1 cellular context compared by ENCODE assay signal in the genomic region with DNA sequence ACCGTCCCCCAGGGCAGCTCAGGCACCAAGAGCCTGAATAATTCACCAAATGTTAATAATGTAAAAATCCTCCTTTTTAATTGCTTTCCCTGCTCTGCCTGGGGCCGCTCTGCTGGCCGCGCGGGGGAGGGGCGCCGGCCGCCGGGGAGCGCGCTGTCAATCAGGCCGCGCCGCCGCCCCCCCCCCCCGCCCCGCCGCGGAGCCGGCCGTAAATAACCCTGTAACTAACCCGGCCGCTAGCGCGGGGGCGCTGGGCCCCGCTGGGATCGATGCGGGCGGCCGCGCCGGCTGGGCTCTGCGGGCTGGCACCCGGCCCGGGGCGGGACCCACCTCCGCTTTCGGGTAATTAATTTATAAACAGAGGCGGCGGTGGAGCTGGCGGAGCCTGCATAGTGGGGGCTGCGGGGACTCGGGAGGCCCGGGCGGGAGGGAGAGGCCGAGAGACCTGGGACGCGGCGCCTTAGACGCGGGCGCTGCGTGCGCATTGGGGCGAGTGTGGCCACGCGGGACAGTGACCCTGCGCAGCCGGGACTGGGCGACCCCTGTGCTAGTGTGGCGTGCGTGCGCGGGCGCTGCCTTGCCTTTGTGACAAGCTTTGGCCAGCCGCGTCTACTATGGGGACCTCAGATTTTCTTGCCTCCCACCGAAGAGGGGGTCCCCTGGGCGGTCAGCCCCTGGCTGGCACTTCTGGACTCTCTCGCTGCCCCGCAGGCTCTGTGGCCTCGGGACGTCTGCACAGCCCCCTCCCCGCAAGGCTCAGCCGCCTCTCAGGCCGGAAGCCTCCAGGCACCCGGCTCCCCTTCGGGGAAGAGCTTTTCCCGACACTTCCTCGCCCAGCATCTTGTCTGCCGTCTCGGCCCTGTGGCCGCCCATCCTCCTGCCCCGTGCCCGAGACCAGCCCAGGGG.
TF ChIP-seq lines count a peak whose summit lies in the region.

No MANE protein-coding gene starts in this region.

TF ChIP-seq in K562, 482 proteins besides CTCF, POLR2A, EP300 and RAD21 (continued from another document and continues in another):
- 0 out of 6 replicates have a peak, but pooled peaks of 1 of the 3 experiments have one; percentile 38 for TF ChIP-seq ZBTB11 (CRISPR knock-in tag; IDR thresholded peaks at IDR 0.05)
- 0 out of 2 replicates have a peak, but pooled peaks have one; percentile 49 for TF ChIP-seq MEF2A (IDR thresholded peaks at IDR 0.05; ENCODE audit: control insufficient read depth, low read depth, low read length)
- TF ChIP-seq PHB (CRISPR knock-in tag; IDR thresholded peaks at IDR 0.05): no peak
- TF ChIP-seq BDP1 (IDR thresholded peaks at IDR 0.05; ENCODE audit: insufficient read depth, insufficient read length): no peak
- peak; percentile 54; the same call in 1 of the 2 replicates for TF ChIP-seq GATAD2A (IDR thresholded peaks at IDR 0.05)
- TF ChIP-seq FIP1L1 (IDR thresholded peaks at IDR 0.05; ENCODE audit: low read depth, low read length, poor library complexity, severe bottlenecking): no peak
- no peak for TF ChIP-seq FOXJ2 (tag; IDR thresholded peaks at IDR 0.05)
- TF ChIP-seq MAFK (IDR thresholded peaks at IDR 0.05; ENCODE audit: low read length): no peak
- peak; percentile 47 to 48; a peak in 2 of 4 replicates for TF ChIP-seq UBTF (IDR thresholded peaks at IDR 0.05; ENCODE audit: borderline replicate concordance in 1 of 2, low read depth in 2 of 2, low read length in 2 of 2)
- no peak for TF ChIP-seq ZNF717 (CRISPR knock-in tag; IDR thresholded peaks at IDR 0.05)
- peak; percentile 91 for TF ChIP-seq PKNOX1 (IDR thresholded peaks at IDR 0.05)
- no peak for TF ChIP-seq ZNF3 (CRISPR knock-in tag; IDR thresholded peaks at IDR 0.05)
- TF ChIP-seq, protein P1, sequence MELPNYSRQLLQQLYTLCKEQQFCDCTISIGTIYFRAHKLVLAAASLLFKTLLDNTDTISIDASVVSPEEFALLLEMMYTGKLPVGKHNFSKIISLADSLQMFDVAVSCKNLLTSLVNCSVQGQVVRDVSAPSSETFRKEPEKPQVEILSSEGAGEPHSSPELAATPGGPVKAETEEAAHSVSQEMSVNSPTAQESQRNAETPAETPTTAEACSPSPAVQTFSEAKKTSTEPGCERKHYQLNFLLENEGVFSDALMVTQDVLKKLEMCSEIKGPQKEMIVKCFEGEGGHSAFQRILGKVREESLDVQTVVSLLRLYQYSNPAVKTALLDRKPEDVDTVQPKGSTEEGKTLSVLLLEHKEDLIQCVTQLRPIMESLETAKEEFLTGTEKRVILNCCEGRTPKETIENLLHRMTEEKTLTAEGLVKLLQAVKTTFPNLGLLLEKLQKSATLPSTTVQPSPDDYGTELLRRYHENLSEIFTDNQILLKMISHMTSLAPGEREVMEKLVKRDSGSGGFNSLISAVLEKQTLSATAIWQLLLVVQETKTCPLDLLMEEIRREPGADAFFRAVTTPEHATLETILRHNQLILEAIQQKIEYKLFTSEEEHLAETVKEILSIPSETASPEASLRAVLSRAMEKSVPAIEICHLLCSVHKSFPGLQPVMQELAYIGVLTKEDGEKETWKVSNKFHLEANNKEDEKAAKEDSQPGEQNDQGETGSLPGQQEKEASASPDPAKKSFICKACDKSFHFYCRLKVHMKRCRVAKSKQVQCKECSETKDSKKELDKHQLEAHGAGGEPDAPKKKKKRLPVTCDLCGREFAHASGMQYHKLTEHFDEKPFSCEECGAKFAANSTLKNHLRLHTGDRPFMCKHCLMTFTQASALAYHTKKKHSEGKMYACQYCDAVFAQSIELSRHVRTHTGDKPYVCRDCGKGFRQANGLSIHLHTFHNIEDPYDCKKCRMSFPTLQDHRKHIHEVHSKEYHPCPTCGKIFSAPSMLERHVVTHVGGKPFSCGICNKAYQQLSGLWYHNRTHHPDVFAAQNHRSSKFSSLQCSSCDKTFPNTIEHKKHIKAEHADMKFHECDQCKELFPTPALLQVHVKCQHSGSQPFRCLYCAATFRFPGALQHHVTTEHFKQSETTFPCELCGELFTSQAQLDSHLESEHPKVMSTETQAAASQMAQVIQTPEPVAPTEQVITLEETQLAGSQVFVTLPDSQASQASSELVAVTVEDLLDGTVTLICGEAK (IDR thresholded peaks at IDR 0.05): no peak
- TF ChIP-seq, protein P1 (CRISPR knock-in tag; IDR thresholded peaks at IDR 0.05): no peak
- no peak for TF ChIP-seq ZNF764 (CRISPR knock-in tag; IDR thresholded peaks at IDR 0.05; ENCODE audit: low read depth)
- TF ChIP-seq DPF2 (IDR thresholded peaks at IDR 0.05): 0 out of 2 replicates have a peak, but pooled peaks have one; percentile 10
- peak; percentile 62 for TF ChIP-seq RB1 (IDR thresholded peaks at IDR 0.05; ENCODE audit: low read depth)
- TF ChIP-seq ZBTB8A (IDR thresholded peaks at IDR 0.05; ENCODE audit: partially characterized antibody): no peak
- TF ChIP-seq, protein P2, sequence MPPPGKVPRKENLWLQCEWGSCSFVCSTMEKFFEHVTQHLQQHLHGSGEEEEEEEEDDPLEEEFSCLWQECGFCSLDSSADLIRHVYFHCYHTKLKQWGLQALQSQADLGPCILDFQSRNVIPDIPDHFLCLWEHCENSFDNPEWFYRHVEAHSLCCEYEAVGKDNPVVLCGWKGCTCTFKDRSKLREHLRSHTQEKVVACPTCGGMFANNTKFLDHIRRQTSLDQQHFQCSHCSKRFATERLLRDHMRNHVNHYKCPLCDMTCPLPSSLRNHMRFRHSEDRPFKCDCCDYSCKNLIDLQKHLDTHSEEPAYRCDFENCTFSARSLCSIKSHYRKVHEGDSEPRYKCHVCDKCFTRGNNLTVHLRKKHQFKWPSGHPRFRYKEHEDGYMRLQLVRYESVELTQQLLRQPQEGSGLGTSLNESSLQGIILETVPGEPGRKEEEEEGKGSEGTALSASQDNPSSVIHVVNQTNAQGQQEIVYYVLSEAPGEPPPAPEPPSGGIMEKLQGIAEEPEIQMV (tag; conservative IDR thresholded peaks at IDR 0.05; ENCODE audit: low read depth): no peak
- TF ChIP-seq SAFB (IDR thresholded peaks at IDR 0.05; ENCODE audit: borderline replicate concordance, low read depth, low read length): peak; percentile 95
- no peak for TF ChIP-seq ARNT (IDR thresholded peaks at IDR 0.05)
- TF ChIP-seq SMAD4 (CRISPR knock-in tag; conservative IDR thresholded peaks at IDR 0.05): peak; percentile 88
- no peak for TF ChIP-seq NFRKB (IDR thresholded peaks at IDR 0.05; ENCODE audit: low read depth)
- TF ChIP-seq SAFB2 (IDR thresholded peaks at IDR 0.05; ENCODE audit: borderline replicate concordance, low read depth, low read length, severe bottlenecking): no peak
- TF ChIP-seq KDM2B (CRISPR knock-in tag; IDR thresholded peaks at IDR 0.05): peak; percentile 69; the same call in 1 of the 2 replicates
- no peak for TF ChIP-seq ZC3H8 (IDR thresholded peaks at IDR 0.05)
- no peak for TF ChIP-seq ETS2 (tag; IDR thresholded peaks at IDR 0.05; ENCODE audit: borderline replicate concordance, poor library complexity, severe bottlenecking)
- TF ChIP-seq, protein P3, sequence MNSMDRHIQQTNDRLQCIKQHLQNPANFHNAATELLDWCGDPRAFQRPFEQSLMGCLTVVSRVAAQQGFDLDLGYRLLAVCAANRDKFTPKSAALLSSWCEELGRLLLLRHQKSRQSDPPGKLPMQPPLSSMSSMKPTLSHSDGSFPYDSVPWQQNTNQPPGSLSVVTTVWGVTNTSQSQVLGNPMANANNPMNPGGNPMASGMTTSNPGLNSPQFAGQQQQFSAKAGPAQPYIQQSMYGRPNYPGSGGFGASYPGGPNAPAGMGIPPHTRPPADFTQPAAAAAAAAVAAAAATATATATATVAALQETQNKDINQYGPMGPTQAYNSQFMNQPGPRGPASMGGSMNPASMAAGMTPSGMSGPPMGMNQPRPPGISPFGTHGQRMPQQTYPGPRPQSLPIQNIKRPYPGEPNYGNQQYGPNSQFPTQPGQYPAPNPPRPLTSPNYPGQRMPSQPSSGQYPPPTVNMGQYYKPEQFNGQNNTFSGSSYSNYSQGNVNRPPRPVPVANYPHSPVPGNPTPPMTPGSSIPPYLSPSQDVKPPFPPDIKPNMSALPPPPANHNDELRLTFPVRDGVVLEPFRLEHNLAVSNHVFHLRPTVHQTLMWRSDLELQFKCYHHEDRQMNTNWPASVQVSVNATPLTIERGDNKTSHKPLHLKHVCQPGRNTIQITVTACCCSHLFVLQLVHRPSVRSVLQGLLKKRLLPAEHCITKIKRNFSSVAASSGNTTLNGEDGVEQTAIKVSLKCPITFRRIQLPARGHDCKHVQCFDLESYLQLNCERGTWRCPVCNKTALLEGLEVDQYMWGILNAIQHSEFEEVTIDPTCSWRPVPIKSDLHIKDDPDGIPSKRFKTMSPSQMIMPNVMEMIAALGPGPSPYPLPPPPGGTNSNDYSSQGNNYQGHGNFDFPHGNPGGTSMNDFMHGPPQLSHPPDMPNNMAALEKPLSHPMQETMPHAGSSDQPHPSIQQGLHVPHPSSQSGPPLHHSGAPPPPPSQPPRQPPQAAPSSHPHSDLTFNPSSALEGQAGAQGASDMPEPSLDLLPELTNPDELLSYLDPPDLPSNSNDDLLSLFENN (IDR thresholded peaks at IDR 0.05; ENCODE audit: low read depth in 2 of 2, low read length in 2 of 2): no peak
- TF ChIP-seq GATAD2B (IDR thresholded peaks at IDR 0.05; ENCODE audit: borderline replicate concordance): peak; percentile 92
- TF ChIP-seq CREM (IDR thresholded peaks at IDR 0.05; ENCODE audit: low read depth): peak; percentile 15; the same call in 1 of the 2 replicates
- TF ChIP-seq STAT5B (CRISPR knock-in tag; IDR thresholded peaks at IDR 0.05): no peak
